ENCODE assay signal across 9 cellular contexts in the genomic region with DNA sequence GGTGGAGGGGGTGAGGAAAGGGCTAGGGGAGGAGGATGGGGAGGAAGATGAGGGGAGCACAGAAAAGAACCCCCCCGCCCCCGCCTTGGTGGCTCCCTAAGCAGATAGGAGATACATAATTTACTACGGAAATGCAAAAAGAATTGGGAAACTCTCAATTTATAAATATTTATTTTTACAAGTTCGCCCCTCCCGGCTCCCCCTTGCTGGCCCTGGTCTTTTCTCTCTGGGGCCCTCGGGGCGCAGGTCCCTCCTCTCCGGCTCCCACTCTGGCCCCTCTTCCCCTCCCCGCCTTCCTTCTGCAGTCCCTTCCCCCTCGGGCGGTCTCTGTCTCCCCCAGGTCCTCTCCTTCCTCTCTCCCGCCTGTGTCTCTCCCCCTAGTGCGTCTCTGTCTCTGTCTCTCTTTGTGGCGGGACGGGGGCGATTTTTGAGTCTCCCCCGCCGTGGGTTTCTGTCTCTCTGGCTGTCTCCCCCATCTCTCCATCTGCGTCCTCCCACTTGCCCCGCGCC.
DNase-seq lines count a peak whose midpoint lies in the region; ATAC-seq lines count a peak whose summit lies in the region.
"Had no signal": no experiment of that assay in that cellular context is flagged by ENCODE, and none has a peak within 500 bp of the region (broad histone marks: within the 10 kb centered on the region; RNA-seq: fewer than 3 reads in every experiment).

No MANE protein-coding gene starts in this region.

- H3K36me3 ChIP-seq in adipocyte (ENCODE audit: control insufficient read depth, insufficient read depth, low read length, severe bottlenecking) = no peaks in the 10 kb centered on the region

- no peaks in the 10 kb centered on the region for H3K27me3 ChIP-seq in adipocyte (replicated peaks; ENCODE audit: control insufficient read depth, insufficient read depth, low read length)

- H3K4me1 ChIP-seq in adipocyte (ENCODE audit: control insufficient read depth, insufficient read depth, low read length) = peaks cover 33% of the 10 kb centered on the region

- peak overlapping the region; percentile 66 for H3K4me3 ChIP-seq in adipocyte (ENCODE audit: low read length)
- H3K4me3 ChIP-seq in iPS-18c (ENCODE audit: insufficient read depth, low read depth, low read length) = peak overlapping the region; percentile 66

- H3K4me1 Mint-ChIP-seq in stimulated activated naive CD8-positive, alpha-beta T cell treated with anti-CD3 and anti-CD28 coated beads, Interleukin-15, amount 100 ng/mL, for 72 hours = peaks cover 26% of the 10 kb centered on the region

- peak overlapping the region in 1 of 2 donors; percentile 66 for H3K27ac Mint-ChIP-seq in stimulated activated naive CD8-positive, alpha-beta T cell treated with anti-CD3 and anti-CD28 coated beads, Interleukin-15, amount 100 ng/mL, for 72 hours

- H3K9me3 ChIP-seq in adipocyte (ENCODE audit: control insufficient read depth, low read length) (peaks cover 15% of the 10 kb centered on the region), iPS-18c (ENCODE audit: control insufficient read depth, insufficient read depth, low read length) (peaks cover 7% of the 10 kb centered on the region)

- H3K9me3 Mint-ChIP-seq in stimulated activated naive CD8-positive, alpha-beta T cell treated with anti-CD3 and anti-CD28 coated beads, Interleukin-15, amount 100 ng/mL, for 72 hours = peaks cover 10 to 16% of the 10 kb centered on the region in 2 donors

- DNase-seq in NCI-H1417 (lab: John Stamatoyannopoulos, UW) (peak in 2 of 3 experiments; percentile 47 to 80), NCI-H1417 treated with DMSO at 0.1 percent for 48 hours (lab: John Stamatoyannopoulos, UW) (no peak), adipocyte (ENCODE audit: low read depth) (no peak)
- no peak for DNase-seq in stimulated activated naive CD8-positive, alpha-beta T cell treated with anti-CD3 and anti-CD28 coated beads, Interleukin-15, amount 100 ng/mL, for 72 hours
- no peak for DNase-seq in stimulated activated CD4-positive, alpha-beta T cell treated with anti-CD3 and anti-CD28 coated beads, Interleukin-15, amount 100 ng/mL, for 24 hours
- no peak for DNase-seq in activated CD8-positive, alpha-beta memory T cell treated with anti-CD3 and anti-CD28 coated beads for 24 hours
- DNase-seq: NCI-H510A had no signal

- peak overlapping the region; percentile 80 to 81 for H3K4me3 Mint-ChIP-seq in stimulated activated naive CD8-positive, alpha-beta T cell treated with anti-CD3 and anti-CD28 coated beads, Interleukin-15, amount 100 ng/mL, for 72 hours

- peak overlapping the region; percentile 74 for H3K9ac ChIP-seq in adipocyte (ENCODE audit: low read length)

- ATAC-seq in stimulated activated naive CD8-positive, alpha-beta T cell treated with anti-CD3 and anti-CD28 coated beads, Interleukin-15, amount 100 ng/mL, for 72 hours = peak; percentile 41
- no peak for ATAC-seq in GM18517 (IDR thresholded peaks at IDR 0.05; ENCODE audit: unreplicated experiment)

- H3K27me3 Mint-ChIP-seq in stimulated activated naive CD8-positive, alpha-beta T cell treated with anti-CD3 and anti-CD28 coated beads, Interleukin-15, amount 100 ng/mL, for 72 hours = no peaks in the 10 kb centered on the region

Comparison
In these comparisons a context has a peak if more than half of its experiments do, and no peak if none do; other contexts are left out.
1. DNase-seq: peak in NCI-H1417 (2 of 3); none in NCI-H1417 treated with DMSO at 0.1 percent for 48 hours (single experiment), adipocyte (single experiment), stimulated activated naive CD8-positive, alpha-beta T cell treated with anti-CD3 and anti-CD28 coated beads, Interleukin-15, amount 100 ng/mL, for 72 hours (0 of 2), stimulated activated CD4-positive, alpha-beta T cell treated with anti-CD3 and anti-CD28 coated beads, Interleukin-15, amount 100 ng/mL, for 24 hours (single experiment) and activated CD8-positive, alpha-beta memory T cell treated with anti-CD3 and anti-CD28 coated beads for 24 hours (single experiment).